ENCODE assay signal across 8 cellular contexts in the genomic region with DNA sequence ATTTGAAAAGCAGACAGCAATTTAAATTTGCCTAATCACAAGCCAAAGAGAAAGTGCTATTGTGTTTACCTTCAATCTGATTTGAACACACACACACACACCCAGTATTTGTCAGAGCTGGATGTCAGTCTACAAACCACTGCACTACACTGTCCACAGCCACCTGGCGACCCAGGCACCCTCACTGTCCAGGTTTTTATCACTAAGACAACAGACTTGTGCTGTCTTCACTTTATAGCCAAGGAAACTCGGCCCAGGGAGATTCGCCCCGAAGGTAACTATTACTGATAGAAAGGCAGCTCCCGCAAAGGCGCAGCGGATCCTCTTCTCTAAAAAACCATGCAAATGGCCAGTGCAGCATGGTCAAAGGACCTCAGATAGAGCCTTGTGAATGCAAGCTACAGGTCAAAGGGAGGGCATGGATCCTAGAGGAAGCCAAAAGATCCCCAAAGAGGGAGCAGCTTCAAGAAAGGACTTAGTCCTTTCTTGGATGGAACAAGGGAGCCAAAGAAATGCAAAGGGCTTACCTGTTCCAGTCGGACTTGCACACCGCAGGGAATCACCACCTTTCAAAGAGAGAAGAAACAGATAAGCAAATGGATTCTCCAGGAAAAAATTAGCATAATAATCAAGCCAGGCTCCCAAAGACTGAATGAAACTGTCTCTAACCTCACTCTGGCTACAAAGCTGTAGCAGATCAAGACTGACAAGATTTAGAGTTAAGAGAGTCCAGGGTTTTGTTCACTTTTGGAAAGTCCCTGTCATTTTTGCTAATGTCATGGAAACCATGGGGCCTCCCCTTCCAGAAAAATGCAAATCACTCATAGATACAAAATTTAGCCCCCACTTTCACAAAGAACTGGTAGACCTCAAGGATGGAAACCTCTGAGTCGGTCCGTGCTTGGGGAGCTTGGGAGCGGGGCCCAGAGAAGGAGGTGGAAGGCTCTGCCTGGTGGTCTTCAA.
DNase-seq lines count a peak whose midpoint lies in the region; ATAC-seq, FAIRE-seq and TF ChIP-seq lines count a peak whose summit lies in the region.

No MANE protein-coding gene starts in this region.

- no peak for TF ChIP-seq POLR2A in gastrocnemius medialis (IDR thresholded peaks at IDR 0.05)

- H3K27me3 Mint-ChIP-seq in activated T-helper 1 cell treated with anti-CD3 and anti-CD28 coated beads, Interleukin-12 subunit alpha, Interleukin-12 subunit beta, Interleukin-2, Interleukin-4 antibody, amounts not matched to agents 30 ng/mL and 10 ng/mL and 1 ng/mL, durations not matched to agents 14 hours and 24 hours and 36 hours (ENCODE audit: insufficient read depth), result no peaks in the 10 kb centered on the region

- no peaks in the 10 kb centered on the region for H3K9me3 Mint-ChIP-seq in activated T-helper 1 cell treated with anti-CD3 and anti-CD28 coated beads, Interleukin-12 subunit alpha, Interleukin-12 subunit beta, Interleukin-2, Interleukin-4 antibody, amounts not matched to agents 30 ng/mL and 10 ng/mL and 1 ng/mL, durations not matched to agents 14 hours and 24 hours and 36 hours

- H3K27me3 ChIP-seq in gastrocnemius medialis (no peaks in the 10 kb centered on the region), BE2C (no peaks in the 10 kb centered on the region)

- no peak for FAIRE-seq in urothelium cell line (lab: Jason Lieb, UNC)

- in situ Hi-C loops in gastrocnemius medialis (cut with MboI; ENCODE audit: low sequenced_read_pairs in 4 of 4), result no loop called here

- peaks cover 18% of the 10 kb centered on the region for H3K4me1 Mint-ChIP-seq in activated T-helper 1 cell treated with anti-CD3 and anti-CD28 coated beads, Interleukin-12 subunit alpha, Interleukin-12 subunit beta, Interleukin-2, Interleukin-4 antibody, amounts not matched to agents 30 ng/mL and 10 ng/mL and 1 ng/mL, durations not matched to agents 14 hours and 24 hours and 36 hours (ENCODE audit: low read depth)

- peak overlapping the region; percentile 46 for H3K27ac Mint-ChIP-seq in activated T-helper 1 cell treated with anti-CD3 and anti-CD28 coated beads, Interleukin-12 subunit alpha, Interleukin-12 subunit beta, Interleukin-2, Interleukin-4 antibody, amounts not matched to agents 30 ng/mL and 10 ng/mL and 1 ng/mL, durations not matched to agents 14 hours and 24 hours and 36 hours

- peak overlapping the region; percentile 69 for H3K4me3 Mint-ChIP-seq in activated T-helper 1 cell treated with anti-CD3 and anti-CD28 coated beads, Interleukin-12 subunit alpha, Interleukin-12 subunit beta, Interleukin-2, Interleukin-4 antibody, amounts not matched to agents 30 ng/mL and 10 ng/mL and 1 ng/mL, durations not matched to agents 14 hours and 24 hours and 36 hours

- no peak overlapping the region for H3K4me3 ChIP-seq in gastrocnemius medialis
- H3K4me3 ChIP-seq in BE2C (ENCODE audit: low read depth, low read length), result no peak overlapping the region

- peak; percentile 66 for ATAC-seq in GM18909 (IDR thresholded peaks at IDR 0.05; ENCODE audit: poor library complexity, unreplicated experiment)
- peak; percentile 71 for ATAC-seq in HG02884 (IDR thresholded peaks at IDR 0.05; ENCODE audit: unreplicated experiment)
- ATAC-seq in gastrocnemius medialis, result no peak
- ATAC-seq in GM19397 (IDR thresholded peaks at IDR 0.05; ENCODE audit: unreplicated experiment), result no peak

- peaks cover 35 to 42% of the 10 kb centered on the region in 2 donors for H3K4me1 ChIP-seq in gastrocnemius medialis
- H3K4me1 ChIP-seq in BE2C, result peaks cover 19% of the 10 kb centered on the region

- intact Hi-C loops in activated T-helper 1 cell treated with anti-CD3 and anti-CD28 coated beads, Interleukin-12 subunit alpha, Interleukin-12 subunit beta, Interleukin-2, Interleukin-4 antibody, amounts not matched to agents 30 ng/mL and 10 ng/mL and 1 ng/mL, durations not matched to agents 14 hours and 24 hours and 36 hours (cut with micrococcal nuclease), result loop anchor here (5.0 kb wide), 2 partner anchors 119 to 606 kb away; partner anchors contain the start of gene UPP1
- intact Hi-C loops in gastrocnemius medialis (cut with DNase I; ENCODE audit: low total_unique reads), result loop anchor here (5.0 kb wide), 1 partner anchor 56 kb away; no protein-coding TSS in a partner anchor

- peak overlapping the region; percentile 84 to 90 (median 87) for H3K27ac ChIP-seq in gastrocnemius medialis

- H3K36me3 ChIP-seq in gastrocnemius medialis (no peaks in the 10 kb centered on the region), BE2C (no peaks in the 10 kb centered on the region)

- no peak for TF ChIP-seq CTCF in gastrocnemius medialis (IDR thresholded peaks at IDR 0.05 in 4 of 5, conservative IDR thresholded peaks at IDR 0.05 in 1 of 5)
- TF ChIP-seq CTCF in BE2C (IDR thresholded peaks at IDR 0.05; ENCODE audit: low read depth, low read length), result no peak

- H3K9me3 ChIP-seq in gastrocnemius medialis (no peaks in the 10 kb centered on the region), BE2C (no peaks in the 10 kb centered on the region)

- no peaks in the 10 kb centered on the region for H3K36me3 Mint-ChIP-seq in activated T-helper 1 cell treated with anti-CD3 and anti-CD28 coated beads, Interleukin-12 subunit alpha, Interleukin-12 subunit beta, Interleukin-2, Interleukin-4 antibody, amounts not matched to agents 30 ng/mL and 10 ng/mL and 1 ng/mL, durations not matched to agents 14 hours and 24 hours and 36 hours (ENCODE audit: low read depth)

- DNase-seq in activated T-helper 1 cell treated with anti-CD3 and anti-CD28 coated beads, Interleukin-12 subunit alpha, Interleukin-12 subunit beta, Interleukin-2, Interleukin-4 antibody, amounts not matched to agents 30 ng/mL and 10 ng/mL and 1 ng/mL, durations not matched to agents 14 hours and 24 hours and 36 hours (ENCODE audit: low spot score), result no peak
- DNase-seq in gastrocnemius medialis, result no peak
- DNase-seq in BE2C, result no peak
- DNase-seq in NCI-H1417 treated with DMSO at 0.1 percent for 48 hours (lab: John Stamatoyannopoulos, UW), result no peak
- no peak for DNase-seq in urothelium cell line (ENCODE audit: low spot score)

Comparison
In these comparisons a context has a peak if more than half of its experiments do, and no peak if none do; other contexts are left out.
1. ATAC-seq: peak in GM18909 (single experiment) and HG02884 (single experiment); none in gastrocnemius medialis (0 of 2) and GM19397 (single experiment).